ENCODE assay signal across 14 cellular contexts in genomic region chr2:198040820-198041219, GRCh38.
DNase-seq lines count a peak whose midpoint lies in the region; ATAC-seq, FAIRE-seq and TF ChIP-seq lines count a peak whose summit lies in the region.
"Had no signal": no experiment of that assay in that cellular context is flagged by ENCODE, and none has a peak within 500 bp of the region (broad histone marks: within the 10 kb centered on the region; RNA-seq: fewer than 3 reads in every experiment).

No MANE protein-coding gene starts in this region.

- no peaks in the 10 kb centered on the region for H3K27me3 Mint-ChIP-seq in natural killer cell (ENCODE audit: low read depth in 2 of 2)
- H3K27me3 Mint-ChIP-seq: CD8-positive, alpha-beta memory T cell had no signal

- H3K9me3 ChIP-seq in K562 (replicated peaks; ENCODE audit: control insufficient read depth, insufficient read depth, low read depth, low read length), result no peaks in the 10 kb centered on the region
- H3K9me3 ChIP-seq in testis, result no peaks in the 10 kb centered on the region
- H3K9me3 ChIP-seq: A549, Caco-2 had no signal

- H3K36me3 ChIP-seq in K562 (ENCODE audit: control insufficient read depth, insufficient read depth, low read length) (no peaks in the 10 kb centered on the region; the same call in 2 of the 3 replicates), testis (ENCODE audit: low read depth, missing control alignments) (no peaks in the 10 kb centered on the region)

- no peaks in the 10 kb centered on the region for H3K9me1 ChIP-seq in K562 (ENCODE audit: control insufficient read depth, insufficient read depth, low read length)

- TF ChIP-seq POLR2A in K562 (conservative IDR thresholded peaks at IDR 0.05), result no peak
- TF ChIP-seq POLR2A in testis (IDR thresholded peaks at IDR 0.05), result no peak

- H3K9me3 Mint-ChIP-seq in natural killer cell, result peaks cover 0 to 3% of the 10 kb centered on the region in 2 donors

- no peak for TF ChIP-seq CTCF in D721Med (IDR thresholded peaks at IDR 0.05; ENCODE audit: insufficient read depth, missing control alignments)
- no peak for TF ChIP-seq CTCF in K562 (IDR thresholded peaks at IDR 0.05 in 2 of 3, conservative IDR thresholded peaks at IDR 0.05 in 1 of 3; ENCODE audit: insufficient read depth in 2 of 3, low read depth in 1 of 3, low read length in 3 of 3)
- no peak for TF ChIP-seq CTCF in testis (IDR thresholded peaks at IDR 0.05)
- TF ChIP-seq CTCF in natural killer cell (IDR thresholded peaks at IDR 0.05), result no peak

- ATAC-seq in K562 (peak; percentile 54), natural killer cell (no peak)
- ATAC-seq: A549, GM12878 had no signal

- no peak overlapping the region for H3K4me3 ChIP-seq in K562
- H3K4me3 ChIP-seq in testis, result no peak overlapping the region
- H3K4me3 ChIP-seq: A549, GM12878, GM23248 had no signal

- H3K27me3 ChIP-seq in K562 (ENCODE audit: control insufficient read depth in 2 of 2, insufficient read depth in 2 of 2, low read length in 2 of 2) (no peaks in the 10 kb centered on the region), testis (no peaks in the 10 kb centered on the region)

- TF ChIP-seq RAD21 in K562 (CRISPR knock-in tag; conservative IDR thresholded peaks at IDR 0.05 in 1 of 2, IDR thresholded peaks at IDR 0.05 in 1 of 2), result no peak

- H3K36me3 Mint-ChIP-seq in natural killer cell, result no peaks in the 10 kb centered on the region
- H3K36me3 Mint-ChIP-seq: CD14-positive monocyte; CD8-positive, alpha-beta memory T cell had no signal

- H3K4me1 Mint-ChIP-seq in natural killer cell, result no peaks in the 10 kb centered on the region
- H3K4me1 Mint-ChIP-seq: CD14-positive monocyte had no signal

- H3K27ac Mint-ChIP-seq in natural killer cell, result no peak overlapping the region
- H3K27ac Mint-ChIP-seq: CD14-positive monocyte had no signal

- H3K4me3 Mint-ChIP-seq in natural killer cell, result no peak overlapping the region
- H3K4me3 Mint-ChIP-seq: CD14-positive monocyte; CD8-positive, alpha-beta memory T cell had no signal

- FAIRE-seq in D721Med (lab: Jason Lieb, UNC), result peak; percentile 71
- FAIRE-seq in K562 (lab: Jason Lieb, UNC), result no peak
- FAIRE-seq: GM12878 had no signal

- CTCF ChIA-PET in K562 (lab: Yijun Ruan, JAX; ENCODE audit: low intra/inter-chr PET ratio), result no interaction called here

- peak; percentile 18 for DNase-seq in D721Med (ENCODE audit: insufficient read length, low spot score)
- peak; percentile 94 for DNase-seq in NCI-H82 (lab: John Stamatoyannopoulos, UW)
- no peak for DNase-seq in K562 (ENCODE audit: extremely low read depth in 1 of 4, low spot score in 3 of 4)
- no peak for DNase-seq in testis
- no peak for DNase-seq in NCI-H1105 (lab: John Stamatoyannopoulos, UW)
- DNase-seq in natural killer cell, result no peak
- DNase-seq: Caco-2; CD8-positive, alpha-beta memory T cell; DMS 273 treated with DMSO at 0.1 percent for 48 hours; GM23248; H7 had no signal

- intact Hi-C loops in K562 (cut with micrococcal nuclease), result no loop called here
- intact Hi-C loops in testis (cut with DNase I; ENCODE audit: low total_unique reads), result no loop called here
- intact Hi-C loops in natural killer cell (cut with micrococcal nuclease), result no loop called here

- no peak overlapping the region for H3K4me2 ChIP-seq in K562 (ENCODE audit: insufficient read depth, low read length)
- H3K4me2 ChIP-seq: A549 had no signal

- H3K27ac ChIP-seq in K562 (ENCODE audit: extremely low read depth, low read depth, low read length), result no peak overlapping the region
- H3K27ac ChIP-seq in testis, result no peak overlapping the region
- H3K27ac ChIP-seq: A549, GM23248 had no signal

- no peak overlapping the region for H3K9ac ChIP-seq in K562 (ENCODE audit: insufficient read depth in 1 of 2, low read depth in 2 of 2, low read length in 2 of 2)
- H3K9ac ChIP-seq: GM23248 had no signal

- POLR2A ChIA-PET in K562 (lab: Yijun Ruan, JAX), result interaction anchor here (0.7 to 1.8 kb wide), 2 partner anchors 9 to 236 kb away, joined by 3 to 6 read pairs; partner anchors contain the start of gene PLCL1

- 55% methylated on average over 2 of the region's 2 CpGs for WGBS in K562 (ENCODE audit: insufficient coverage, low coverage, missing lambda C conversion rate)
- WGBS in testis, 2 donors, result 70 to 81% methylated on average over 2 of the region's 2 CpGs

- H4K20me1 ChIP-seq in K562 (replicated peaks; ENCODE audit: control insufficient read depth, insufficient read depth, low read length), result no peaks in the 10 kb centered on the region

- BruUV-seq in K562 (replicated peaks; lab: Mats Ljungman, UMichigan), result no TSS peak

- in situ Hi-C loops in K562 (cut with MboI), result no loop called here

- peaks cover 22% of the 10 kb centered on the region; the same call in 2 of the 3 replicates for H3K79me2 ChIP-seq in K562 (ENCODE audit: control insufficient read depth, insufficient read depth, low read length)

- no peak for TF ChIP-seq EP300 in K562 (IDR thresholded peaks at IDR 0.05; ENCODE audit: low read length)

- peaks cover 0 to 8% of the 10 kb centered on the region in 2 experiments; a peak in 2 of 5 replicates for H3K4me1 ChIP-seq in K562 (replicated peaks in 1 of 2; ENCODE audit: control insufficient read depth in 2 of 2, insufficient read depth in 2 of 2, low read length in 2 of 2)
- H3K4me1 ChIP-seq in testis, result no peaks in the 10 kb centered on the region
- H3K4me1 ChIP-seq: A549, Caco-2 had no signal

- no peak overlapping the region for H2AFZ ChIP-seq in K562 (ENCODE audit: low read depth, low read length)
- H2AFZ ChIP-seq: GM23248 had no signal

TF ChIP-seq in K562, 482 proteins besides CTCF, POLR2A, EP300 and RAD21 (continues in another document):
- TF ChIP-seq ZNF655 (CRISPR knock-in tag; IDR thresholded peaks at IDR 0.05) (no peak), WHSC1 (IDR thresholded peaks at IDR 0.05; ENCODE audit: low read length) (no peak), ZNF436 (CRISPR knock-in tag; IDR thresholded peaks at IDR 0.05) (no peak), COPS2 (conservative IDR thresholded peaks at IDR 0.05) (no peak), E2F6 (IDR thresholded peaks at IDR 0.05; ENCODE audit: borderline replicate concordance in 1 of 2, extremely low read depth in 1 of 2, insufficient read depth in 1 of 2, insufficient read length in 1 of 2, low read depth in 1 of 2, low read length in 1 of 2, poor library complexity in 1 of 2, severe bottlenecking in 1 of 2) (no peak), ZNF175 (CRISPR knock-in tag; IDR thresholded peaks at IDR 0.05; ENCODE audit: low read depth) (no peak), TFAP4 (CRISPR knock-in tag; IDR thresholded peaks at IDR 0.05; ENCODE audit: borderline replicate concordance) (no peak), E2F4 (CRISPR knock-in tag; IDR thresholded peaks at IDR 0.05; ENCODE audit: low read depth) (no peak), THAP7 (CRISPR knock-in tag; IDR thresholded peaks at IDR 0.05) (no peak), EZH2 (IDR thresholded peaks at IDR 0.05; ENCODE audit: borderline replicate concordance, low read depth, low read length) (no peak), E2F5 (CRISPR knock-in tag; IDR thresholded peaks at IDR 0.05) (no peak)

Comparison
In these comparisons a context has a peak if more than half of its experiments do, and no peak if none do; other contexts are left out.
1. DNase-seq: peak in D721Med (single experiment) and NCI-H82 (single experiment); none in K562 (0 of 4), testis (single experiment), NCI-H1105 (single experiment) and natural killer cell (single experiment).